ENCODE assay signal across 27 cellular contexts in the genomic region with DNA sequence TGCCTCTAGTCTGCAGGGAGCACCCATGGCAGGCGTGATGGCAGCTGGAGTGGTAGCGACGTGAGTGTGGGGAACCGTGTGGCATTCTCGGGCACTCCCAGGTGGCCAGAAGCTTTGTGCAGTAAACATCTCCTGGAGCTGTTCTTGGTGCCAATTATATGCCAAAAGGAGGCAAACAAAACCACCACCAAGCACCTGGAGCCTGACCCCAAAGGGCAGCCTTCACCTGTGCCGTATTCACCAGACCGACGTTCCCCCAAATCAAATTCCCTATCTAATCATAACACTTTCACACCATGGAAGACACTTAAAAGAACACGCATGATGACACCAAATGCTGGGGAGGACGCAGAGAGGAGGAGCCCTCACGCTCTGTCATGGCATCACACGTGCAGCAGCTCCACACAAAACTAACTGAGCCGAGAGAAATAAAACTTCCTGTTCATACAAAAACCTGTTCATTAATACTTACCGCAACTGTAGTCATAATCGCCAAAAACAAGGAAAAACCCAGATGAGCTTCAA.
DNase-seq lines count a peak whose midpoint lies in the region; ATAC-seq and TF ChIP-seq lines count a peak whose summit lies in the region.
"Had no signal": no experiment of that assay in that cellular context is flagged by ENCODE, and none has a peak within 500 bp of the region (broad histone marks: within the 10 kb centered on the region; RNA-seq: fewer than 3 reads in every experiment).

No MANE protein-coding gene starts in this region.

- H3K27me3 Mint-ChIP-seq in neural progenitor cell (ENCODE audit: insufficient read depth, low read depth) = peaks cover 6% of the 10 kb centered on the region
- H3K27me3 Mint-ChIP-seq: activated naive CD8-positive, alpha-beta T cell treated with anti-CD3 and anti-CD28 coated beads, Interleukin-2, amount 10 ng/mL, durations not matched to agents 7 days and 5 days; natural killer cell treated with Interleukin-12 subunit alpha and Interleukin-12 subunit beta and Interleukin-15 and Interleukin-18, amount 100 ng/mL, for 72 hours had no signal

- H3K4me2 ChIP-seq in Karpas-422 (ENCODE audit: low read depth, low read length, poor library complexity, severe bottlenecking) (no peak overlapping the region), neural progenitor cell (no peak overlapping the region)

- no peak overlapping the region for H3K4me3 Mint-ChIP-seq in neural progenitor cell
- H3K4me3 Mint-ChIP-seq: activated naive CD8-positive, alpha-beta T cell treated with anti-CD3 and anti-CD28 coated beads, Interleukin-2, amount 10 ng/mL, durations not matched to agents 7 days and 5 days; HFFc6; mesothelial cell of epicardium; natural killer cell treated with Interleukin-12 subunit alpha and Interleukin-12 subunit beta and Interleukin-15 and Interleukin-18, amount 100 ng/mL, for 72 hours had no signal

- no peak overlapping the region for H2AFZ ChIP-seq in Karpas-422 (ENCODE audit: low read length)
- H2AFZ ChIP-seq in neural progenitor cell (replicated peaks) = no peak overlapping the region

- DNase-seq in Karpas-422 = no peak
- DNase-seq in neural progenitor cell (ENCODE audit: low spot score) = no peak
- DNase-seq in NOMO-1 (lab: John Stamatoyannopoulos, UW; ENCODE audit: unreplicated experiment in 2 of 2) = no peak
- no peak for DNase-seq in NCI-H2081 treated with DMSO at 0.1 percent for 48 hours (lab: John Stamatoyannopoulos, UW)
- DNase-seq: activated CD4-positive, alpha-beta T cell treated with anti-CD3 and anti-CD28 coated beads, Interleukin-2, amount 50 U/mL, for 1 hour; activated CD8-positive, alpha-beta memory T cell treated with anti-CD3 and anti-CD28 coated beads, Interleukin-2, amount 50 U/mL, for 48 hours; activated naive CD8-positive, alpha-beta T cell treated with anti-CD3 and anti-CD28 coated beads, Interleukin-2, amount 10 ng/mL, durations not matched to agents 7 days and 5 days; DMS53; effector CD4-positive, alpha-beta T cell; HFFc6; hippocampal formation; left ventricle myocardium inferior; MG63; NCI-H1417 treated with DMSO at 0.1 percent for 48 hours; NK-92 treated with Interleukin-12 subunit alpha and Interleukin-12 subunit beta, amount 100 ng/mL, for 24 hours; stimulated activated CD4-positive, alpha-beta T cell treated with anti-CD3 and anti-CD28 coated beads, Interleukin-1b, Interleukin-23, amount 100 ng/mL, for 48 hours; stimulated activated naive CD4-positive, alpha-beta T cell; T-helper 2 cell had no signal

- peaks cover 16% of the 10 kb centered on the region for H3K4me1 ChIP-seq in Karpas-422 (ENCODE audit: low read length)
- H3K4me1 ChIP-seq in neural progenitor cell = no peaks in the 10 kb centered on the region
- H3K4me1 ChIP-seq: prostate gland had no signal

- no peaks in the 10 kb centered on the region for H4K20me1 ChIP-seq in Karpas-422 (ENCODE audit: insufficient read depth, low read depth, low read length)
- H4K20me1 ChIP-seq in neural progenitor cell (ENCODE audit: low read depth) = peaks cover 33% of the 10 kb centered on the region

- no peak overlapping the region for H3K4me3 ChIP-seq in Karpas-422 (ENCODE audit: low read length)
- no peak overlapping the region for H3K4me3 ChIP-seq in neural progenitor cell
- H3K4me3 ChIP-seq: left ventricle myocardium inferior, MG63, prostate gland had no signal

- H3K79me2 ChIP-seq in Karpas-422 (ENCODE audit: low read length) (peaks cover 17% of the 10 kb centered on the region), neural progenitor cell (ENCODE audit: low read depth) (no peaks in the 10 kb centered on the region)

- peaks cover 40% of the 10 kb centered on the region for H3K4me1 Mint-ChIP-seq in neural progenitor cell
- H3K4me1 Mint-ChIP-seq: activated naive CD8-positive, alpha-beta T cell treated with anti-CD3 and anti-CD28 coated beads, Interleukin-2, amount 10 ng/mL, durations not matched to agents 7 days and 5 days had no signal

- no peaks in the 10 kb centered on the region for H3F3A ChIP-seq in neural progenitor cell (ENCODE audit: low read depth)

- H3K27ac Mint-ChIP-seq in neural progenitor cell = peak overlapping the region; percentile 54
- H3K27ac Mint-ChIP-seq: activated naive CD8-positive, alpha-beta T cell treated with anti-CD3 and anti-CD28 coated beads, Interleukin-2, amount 10 ng/mL, durations not matched to agents 7 days and 5 days; activated T-helper 2 cell treated with anti-CD3 and anti-CD28 coated beads, Interferon-gamma antibody, Interleukin-2, Interleukin-4, amounts not matched to agents 10 μg/mL and 5 μg/mL and 100 μg/mL, durations not matched to agents 14 hours and 24 hours and 36 hours; HFFc6; mesothelial cell of epicardium had no signal

- peaks cover 17% of the 10 kb centered on the region for H3K36me3 Mint-ChIP-seq in neural progenitor cell

- ATAC-seq in GM18867 (IDR thresholded peaks at IDR 0.05; ENCODE audit: unreplicated experiment) (peak; percentile 38), GM21423 (IDR thresholded peaks at IDR 0.05; ENCODE audit: unreplicated experiment) (peak; percentile 51), GM18502 (IDR thresholded peaks at IDR 0.05; ENCODE audit: poor library complexity, unreplicated experiment) (no peak), GM21528 (IDR thresholded peaks at IDR 0.05; ENCODE audit: low FRiP score, unreplicated experiment) (no peak)
- ATAC-seq: esophagus mucosa; natural killer cell treated with Interleukin-12 subunit alpha and Interleukin-12 subunit beta and Interleukin-15 and Interleukin-18, amount 100 ng/mL, for 72 hours had no signal

- peak overlapping the region; percentile 78 for H3K27ac ChIP-seq in Karpas-422 (ENCODE audit: low read length)
- no peak overlapping the region for H3K27ac ChIP-seq in neural progenitor cell
- H3K27ac ChIP-seq: left ventricle myocardium inferior, prostate gland had no signal

- H3K9ac ChIP-seq in Karpas-422 (ENCODE audit: low read length) (no peak overlapping the region), neural progenitor cell (no peak overlapping the region)

- H3K27me3 ChIP-seq in Karpas-422 (ENCODE audit: low read length) = no peaks in the 10 kb centered on the region
- H3K27me3 ChIP-seq in neural progenitor cell = peaks cover 10% of the 10 kb centered on the region
- H3K27me3 ChIP-seq: MG63 had no signal

- no peaks in the 10 kb centered on the region for H3K9me2 ChIP-seq in Karpas-422 (replicated peaks; ENCODE audit: insufficient read depth, low read length)

- no peak for TF ChIP-seq CTCF in neural progenitor cell (IDR thresholded peaks at IDR 0.05)

- peaks cover 11% of the 10 kb centered on the region; the same call in 1 of the 2 replicates for H3K9me3 ChIP-seq in Karpas-422 (ENCODE audit: low read length)
- no peaks in the 10 kb centered on the region for H3K9me3 ChIP-seq in neural progenitor cell (ENCODE audit: low read depth)
- H3K9me3 ChIP-seq: prostate gland had no signal

- H3K36me3 ChIP-seq in Karpas-422 (ENCODE audit: insufficient read depth, low read length) = peaks cover 6% of the 10 kb centered on the region; the same call in 1 of the 2 replicates
- H3K36me3 ChIP-seq in neural progenitor cell = no peaks in the 10 kb centered on the region
- H3K36me3 ChIP-seq: MG63, prostate gland had no signal

- H3K9me3 Mint-ChIP-seq in neural progenitor cell = peaks cover 8% of the 10 kb centered on the region

Comparison
In these comparisons a context has a peak if more than half of its experiments do, and no peak if none do; other contexts are left out.
1. ATAC-seq: peak in GM18867 (single experiment) and GM21423 (single experiment); none in GM18502 (single experiment) and GM21528 (single experiment).